Comparison of ENCODE assay signal across 18 cellular contexts in genomic region chr5:73912755-73913365, GRCh38.
DNase-seq lines count a peak whose midpoint lies in the region; TF ChIP-seq lines count a peak whose summit lies in the region.
"Had no signal": no experiment of that assay in that cellular context is flagged by ENCODE, and none has a peak within 500 bp of the region (broad histone marks: within the 10 kb centered on the region; RNA-seq: fewer than 3 reads in every experiment).

No MANE protein-coding gene starts in this region.

- DNase-seq in Calu3, result no peak
- DNase-seq in GM20000 (ENCODE audit: low spot score), result peak; percentile 54
- DNase-seq in SJSA1 (ENCODE audit: low read depth in 1 of 2, low spot score in 2 of 2), result peak in 1 of 2 experiments; percentile 51
- DNase-seq in hepatocyte (ENCODE audit: low spot score), result peak; percentile 18
- no peak for DNase-seq in midbrain (lab: John Stamatoyannopoulos, UW)
- no peak for DNase-seq in HT-29 (ENCODE audit: low spot score)
- no peak for DNase-seq in activated CD4-positive, alpha-beta T cell treated with anti-CD3 and anti-CD28 coated beads, Interleukin-2, amount 50 U/mL, for 4 hours
- no peak for DNase-seq in tibial artery
- DNase-seq: activated naive CD4-positive, alpha-beta T cell treated with anti-CD3 and anti-CD28 coated beads for 36 hours; CD4-positive, alpha-beta memory T cell; cortex of kidney; Kasumi-1; lower lobe of right lung; naive B cell; stimulated activated CD4-positive, alpha-beta T cell treated with anti-CD3 and anti-CD28 coated beads, Interleukin-2, amount 100 ng/mL, for 48 hours; stomach; T-cell; upper lobe of right lung had no signal

- peak overlapping the region; percentile 11 for H3K27ac Mint-ChIP-seq in Calu3 (ENCODE audit: unreplicated experiment)
- H3K27ac Mint-ChIP-seq: activated naive CD4-positive, alpha-beta T cell treated with anti-CD3 and anti-CD28 coated beads for 36 hours; CD4-positive, alpha-beta memory T cell; naive B cell; T-cell had no signal

- no peaks in the 10 kb centered on the region for H3K9me3 ChIP-seq in SJSA1 (replicated peaks)
- no peaks in the 10 kb centered on the region for H3K9me3 ChIP-seq in hepatocyte (ENCODE audit: low read depth)
- no peaks in the 10 kb centered on the region for H3K9me3 ChIP-seq in tibial artery
- H3K9me3 ChIP-seq: lower lobe of right lung, stomach, upper lobe of right lung had no signal

- no peaks in the 10 kb centered on the region for H3K4me1 Mint-ChIP-seq in Calu3 (ENCODE audit: low read depth, unreplicated experiment)
- H3K4me1 Mint-ChIP-seq: CD4-positive, alpha-beta memory T cell; naive B cell; T-cell had no signal

- H3K27ac ChIP-seq in SJSA1 (peak overlapping the region; percentile 38), hepatocyte (peak overlapping the region; percentile 42), tibial artery (no peak overlapping the region)
- H3K27ac ChIP-seq: lower lobe of right lung, stomach, upper lobe of right lung had no signal

- TF ChIP-seq CTCF in Calu3 (IDR thresholded peaks at IDR 0.05; ENCODE audit: unreplicated experiment) (no peak), GM20000 (IDR thresholded peaks at IDR 0.05; ENCODE audit: extremely low read depth, missing control alignments) (no peak), hepatocyte (IDR thresholded peaks at IDR 0.05; ENCODE audit: poor library complexity) (no peak), tibial artery (IDR thresholded peaks at IDR 0.05) (no peak)

- no peak overlapping the region for H3K4me3 Mint-ChIP-seq in Calu3 (ENCODE audit: low read depth, unreplicated experiment)
- H3K4me3 Mint-ChIP-seq: activated naive CD4-positive, alpha-beta T cell treated with anti-CD3 and anti-CD28 coated beads for 36 hours; CD4-positive, alpha-beta memory T cell; naive B cell; T-cell had no signal

- intact Hi-C loops in Calu3 (cut with micrococcal nuclease; ENCODE audit: unreplicated experiment), result no loop called here
- intact Hi-C loops in tibial artery (cut with DNase I; ENCODE audit: low total_unique reads), result no loop called here

- H3K79me2 ChIP-seq in hepatocyte, result no peaks in the 10 kb centered on the region

- H3K27me3 ChIP-seq in SJSA1 (replicated peaks) (no peaks in the 10 kb centered on the region), hepatocyte (no peaks in the 10 kb centered on the region), tibial artery (no peaks in the 10 kb centered on the region)
- H3K27me3 ChIP-seq: stomach, upper lobe of right lung had no signal

- no TSS peak for BruUV-seq in Calu3 (replicated peaks; lab: Mats Ljungman, UMichigan)

- WGBS in hepatocyte (ENCODE audit: low lambda C conversion rate, missing lambda C conversion rate), result 42% methylated on average over 3 of the region's 3 CpGs

- H4K20me1 ChIP-seq in hepatocyte (ENCODE audit: insufficient read depth, poor library complexity, severe bottlenecking), result no peaks in the 10 kb centered on the region

- H3K4me2 ChIP-seq in hepatocyte, result peak overlapping the region; percentile 18

- CTCF ChIA-PET in Calu3 (lab: Charles Lee), result no interaction called here

- no peaks in the 10 kb centered on the region for H3K9me3 Mint-ChIP-seq in Calu3 (ENCODE audit: low read depth, unreplicated experiment)
- H3K9me3 Mint-ChIP-seq: activated naive CD4-positive, alpha-beta T cell treated with anti-CD3 and anti-CD28 coated beads for 36 hours; CD4-positive, alpha-beta memory T cell; naive B cell; T-cell had no signal

- no peak overlapping the region for H2AFZ ChIP-seq in hepatocyte

- H3K4me3 ChIP-seq in SJSA1 (no peak overlapping the region), hepatocyte (no peak overlapping the region), tibial artery (no peak overlapping the region)
- H3K4me3 ChIP-seq: lower lobe of right lung, stomach, upper lobe of right lung had no signal

- no peaks in the 10 kb centered on the region for H3K27me3 Mint-ChIP-seq in Calu3 (ENCODE audit: unreplicated experiment)

- H3K9me2 ChIP-seq in hepatocyte (replicated peaks; ENCODE audit: insufficient read depth), result no peaks in the 10 kb centered on the region

- H3K36me3 ChIP-seq in SJSA1 (peaks cover 17% of the 10 kb centered on the region), hepatocyte (replicated peaks; ENCODE audit: insufficient read depth, low read depth) (no peaks in the 10 kb centered on the region), tibial artery (peaks cover 0 to 7% (median 0%) of the 10 kb centered on the region in 3 donors)

- H3K4me1 ChIP-seq in SJSA1 (replicated peaks), result peaks cover 29% of the 10 kb centered on the region
- peaks cover 7% of the 10 kb centered on the region for H3K4me1 ChIP-seq in hepatocyte (ENCODE audit: insufficient read depth)
- H3K4me1 ChIP-seq in tibial artery, result peaks cover 0 to 10% (median 4%) of the 10 kb centered on the region in 4 donors

- H3K36me3 Mint-ChIP-seq in Calu3 (ENCODE audit: insufficient read depth, unreplicated experiment), result peaks cover 66% of the 10 kb centered on the region
- H3K36me3 Mint-ChIP-seq: CD4-positive, alpha-beta memory T cell; naive B cell; T-cell had no signal

Comparison
In these comparisons a context has a peak if more than half of its experiments do, and no peak if none do; other contexts are left out.
1. DNase-seq: peak in GM20000 (single experiment) and hepatocyte (single experiment); none in Calu3 (single experiment), midbrain (single experiment), HT-29 (single experiment), activated CD4-positive, alpha-beta T cell treated with anti-CD3 and anti-CD28 coated beads, Interleukin-2, amount 50 U/mL, for 4 hours (0 of 2) and tibial artery (0 of 2).
2. H3K27ac ChIP-seq: peak in SJSA1 (single experiment) and hepatocyte (single experiment); none in tibial artery (0 of 2).